In genomic region chr3:50355829-50356552, GRCh38 we compare ENCODE assay signal across 8 cellular contexts. TPM values are rescaled to one million over a fixed set of nuclear protein-coding genes. Genes with fewer than 3 reads are reported as not detected.
DNase-seq lines count a peak whose midpoint lies in the region; ATAC-seq and TF ChIP-seq lines count a peak whose summit lies in the region.
"Had no signal": no experiment of that assay in that cellular context is flagged by ENCODE, and none has a peak within 500 bp of the region (broad histone marks: within the 10 kb centered on the region; RNA-seq: fewer than 3 reads in every experiment).

No MANE protein-coding gene starts in this region.

- H3K4me3 ChIP-seq in heart right ventricle (peak overlapping the region in 8 of 10 donors; percentile 20 to 98 (median 90)), esophagus squamous epithelium (peak overlapping the region in 2 of 4 donors; percentile 89 to 98), thyroid gland (replicated peaks in 1 of 3) (peak overlapping the region in 1 of 3 donors; percentile 16)

- TF ChIP-seq CTCF in heart right ventricle (IDR thresholded peaks at IDR 0.05) (no peak), esophagus squamous epithelium (IDR thresholded peaks at IDR 0.05) (no peak), thyroid gland (IDR thresholded peaks at IDR 0.05) (no peak)

- ATAC-seq in heart right ventricle (no peak), left cardiac atrium (no peak), HG03175 (IDR thresholded peaks at IDR 0.05; ENCODE audit: unreplicated experiment) (no peak)

- peaks cover 35 to 67% (median 52%) of the 10 kb centered on the region in 9 donors for H3K4me1 ChIP-seq in heart right ventricle
- peaks cover 39 to 81% (median 46%) of the 10 kb centered on the region in 3 donors for H3K4me1 ChIP-seq in esophagus squamous epithelium
- H3K4me1 ChIP-seq in thyroid gland: peaks cover 44 to 53% of the 10 kb centered on the region in 2 donors

- DNase-seq in heart right ventricle (no peak), left cardiac atrium (no peak), esophagus squamous epithelium (lab: John Stamatoyannopoulos, UW) (no peak), thyroid gland (peak; percentile 36 to 46), SHP77 treated with DMSO at 0.1 percent for 48 hours (lab: John Stamatoyannopoulos, UW) (no peak)
- DNase-seq: DMS79, NCI-H1092 had no signal

- H3K27me3 ChIP-seq in heart right ventricle (no peaks in the 10 kb centered on the region), esophagus squamous epithelium (no peaks in the 10 kb centered on the region), thyroid gland (no peaks in the 10 kb centered on the region)

- no peaks in the 10 kb centered on the region for H3K9me3 ChIP-seq in heart right ventricle
- H3K9me3 ChIP-seq in esophagus squamous epithelium: no peaks in the 10 kb centered on the region
- no peaks in the 10 kb centered on the region for H3K9me3 ChIP-seq in thyroid gland

- TF ChIP-seq POLR2A in esophagus squamous epithelium (IDR thresholded peaks at IDR 0.05) (no peak), thyroid gland (IDR thresholded peaks at IDR 0.05) (no peak)

- intact Hi-C loops in heart right ventricle (cut with DNase I) (loop anchor here in 1 of 10 donors (5.0 kb wide), 1 partner anchor 256 kb away; the partner anchor contains the start of gene CISH), left cardiac atrium (cut with DNase I) (no loop called here), esophagus squamous epithelium (cut with DNase I) (no loop called here), thyroid gland (cut with DNase I) (no loop called here)

- 48 to 54% methylated on average over 5 of the region's 5 CpGs for WGBS in heart right ventricle, 2 donors
- 50 to 87% methylated on average over 3 to 5 of the region's 5 CpGs for whole genome bisulfite sequencing in esophagus squamous epithelium, 2 donors
- 39 to 47% methylated on average over 5 of the region's 5 CpGs for WGBS in thyroid gland, 2 donors

- H3K27ac ChIP-seq in heart right ventricle (peak overlapping the region in 7 of 10 donors; percentile 31 to 97 (median 49)), esophagus squamous epithelium (peak overlapping the region; percentile 21 to 94 (median 55)), thyroid gland (peak overlapping the region in 2 of 3 donors; percentile 13 to 85)

- H3K36me3 ChIP-seq in heart right ventricle (peaks cover 0 to 60% (median 23%) of the 10 kb centered on the region in 9 donors), esophagus squamous epithelium (peaks cover 20 to 60% (median 28%) of the 10 kb centered on the region in 3 donors), thyroid gland (peaks cover 23 to 28% of the 10 kb centered on the region in 2 donors)

RNA-seq across cellular contexts. Expression of gene TMEM115, which starts 3.3 kb away (rescaled TPM):
- 10 to 100 TPM; 18.7 to 32.8 (median 24.2) TPM for total RNA-seq in heart right ventricle
- 10 to 100 TPM; 18.1 to 47.6 TPM for polyA plus RNA-seq in heart right ventricle
- 10 to 100 TPM; 28.7 to 33.4 TPM for total RNA-seq in left cardiac atrium
- 10 to 100 TPM; 24.2 to 41.6 (median 30.6) TPM for total RNA-seq in esophagus squamous epithelium
- 100 to 1,000 TPM in 1 of 4 donors, 10 to 100 TPM in 3; 70.0 to 111 (median 85.1) TPM for total RNA-seq in thyroid gland

RNA-seq across cellular contexts. Expression of gene CYB561D2, which starts 5.3 kb away (rescaled TPM):
- total RNA-seq in heart right ventricle (10 to 100 TPM in 1 of 10 donors, 1 to 10 TPM in 9; 3.9 to 10.9 (median 5.6) TPM), left cardiac atrium (1 to 10 TPM; 7.6 to 9.2 TPM), esophagus squamous epithelium (10 to 100 TPM; 18.1 to 21.9 (median 20.5) TPM), thyroid gland (10 to 100 TPM; 23.6 to 66.0 (median 43.6) TPM)
- polyA plus RNA-seq in heart right ventricle: 10 to 100 TPM in 1 of 2 donors, 1 to 10 TPM in 1; 8.1 to 21.8 TPM

RNA-seq across cellular contexts. Expression of gene NPRL2, which starts 5.4 kb away (rescaled TPM):
- total RNA-seq in heart right ventricle (10 to 100 TPM; 13.0 to 23.6 (median 16.3) TPM), left cardiac atrium (10 to 100 TPM; 12.6 to 19.9 TPM), esophagus squamous epithelium (10 to 100 TPM; 10.4 to 21.2 (median 16.1) TPM), thyroid gland (10 to 100 TPM; 13.4 to 30.6 (median 24.7) TPM)
- 10 to 100 TPM; 15.5 to 29.8 TPM for polyA plus RNA-seq in heart right ventricle

RNA-seq across cellular contexts. Expression of gene ZMYND10, which starts 10.5 kb away (rescaled TPM):
- total RNA-seq in heart right ventricle (under 1 TPM in 3 of 10 donors, not detected in 7; 0.15 to 0.65 (median 0.22) TPM), left cardiac atrium (under 1 TPM in 1 of 2 donors, not detected in 1; 0.29 TPM), esophagus squamous epithelium (1 to 10 TPM in 1 of 4 donors, not detected in 3; 1.1 TPM), thyroid gland (1 to 10 TPM; 3.6 to 8.1 (median 4.4) TPM)
- polyA plus RNA-seq in heart right ventricle: under 1 TPM; 0.20 to 0.88 TPM

RNA-seq across cellular contexts. Expression of gene RASSF1, which starts 15.4 kb away (rescaled TPM):
- total RNA-seq in heart right ventricle (10 to 100 TPM in 8 of 10 donors, 1 to 10 TPM in 2; 9.9 to 17.8 (median 11.9) TPM), left cardiac atrium (10 to 100 TPM; 20.7 to 25.6 TPM), esophagus squamous epithelium (10 to 100 TPM; 11.9 to 31.7 (median 24.9) TPM), thyroid gland (10 to 100 TPM; 18.9 to 42.6 (median 24.8) TPM)
- polyA plus RNA-seq in heart right ventricle: 10 to 100 TPM; 22.1 to 59.8 TPM

Comparison
In these comparisons a context has a peak if more than half of its experiments do, and no peak if none do; other contexts are left out.
1. DNase-seq: peak in thyroid gland (2 of 2); none in heart right ventricle (0 of 2), left cardiac atrium (single experiment), esophagus squamous epithelium (single experiment) and SHP77 treated with DMSO at 0.1 percent for 48 hours (single experiment).
2. Peak in every context shown above with its lines, with median percentiles within 50 percentile points of each other: H3K27ac ChIP-seq.